In the genomic region with DNA sequence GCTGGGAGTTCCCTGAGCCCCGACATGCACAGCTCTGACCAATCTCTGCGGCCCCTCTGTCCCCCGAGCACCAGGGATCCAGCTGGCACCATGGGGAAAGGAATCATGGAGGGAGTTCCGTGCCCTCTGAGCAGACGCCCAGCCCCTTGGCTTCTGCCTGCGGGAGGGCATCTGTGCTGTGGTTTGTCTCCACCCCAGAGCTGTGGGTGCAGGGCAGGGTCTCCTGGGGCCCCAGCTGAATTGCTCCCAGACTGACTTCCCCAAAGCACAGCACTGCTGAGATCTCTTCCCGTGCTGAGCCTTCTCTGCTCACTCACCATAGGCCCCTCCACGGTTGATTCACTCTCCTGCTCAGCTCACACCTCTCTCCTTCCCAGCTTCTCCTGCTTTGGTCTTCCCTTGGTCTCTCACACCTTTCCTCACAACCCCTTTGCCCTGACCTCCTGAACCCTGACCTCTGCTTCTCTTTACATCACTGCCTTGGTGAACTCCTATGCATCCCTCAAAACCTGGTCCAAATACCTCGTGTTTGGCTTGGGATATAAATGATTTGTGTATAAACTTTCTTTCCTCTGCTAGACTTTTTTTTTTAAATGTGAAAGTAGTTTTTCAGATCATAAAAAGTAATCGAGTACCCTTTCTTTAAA, we compare ENCODE assay signal across 8 cellular contexts.
A peak's percentile ranks its signal among the peaks of the same experiment; 100 is the strongest.
DNase-seq lines count a peak whose midpoint lies in the region; ATAC-seq and TF ChIP-seq lines count a peak whose summit lies in the region.

No MANE protein-coding gene starts in this region.

- peak overlapping the region; percentile 90 for H3K27ac ChIP-seq in OCI-LY7 (ENCODE audit: low read depth, low read length, poor library complexity, severe bottlenecking)
- H3K27ac ChIP-seq in epithelial cell of prostate: peak overlapping the region; percentile 11
- peak overlapping the region; percentile 3 for H3K27ac ChIP-seq in smooth muscle cell (ENCODE audit: low read depth)

- H3K4me2 ChIP-seq in OCI-LY7 (ENCODE audit: low read length) (peak overlapping the region; percentile 84), smooth muscle cell (no peak overlapping the region)

- POLR2A ChIA-PET in OCI-LY7 (lab: Charles Lee): interaction anchor here (0.5 to 3.6 kb wide), 13 partner anchors 8 to 100 kb away, joined by 3 to 19 read pairs (median 4); no protein-coding TSS in a partner anchor

- CTCF ChIA-PET in OCI-LY7 (lab: Charles Lee; ENCODE audit: unreplicated experiment): interaction anchor here (0.6 to 1.9 kb wide), 5 partner anchors 15 to 46 kb away, joined by 3 to 7 read pairs (median 6); no protein-coding TSS in a partner anchor

- H3K9me3 ChIP-seq in OCI-LY7 (ENCODE audit: low read length) (no peaks in the 10 kb centered on the region), smooth muscle cell (replicated peaks; ENCODE audit: low read depth) (no peaks in the 10 kb centered on the region)

- intact Hi-C loops in OCI-LY7 (cut with micrococcal nuclease; ENCODE audit: unreplicated experiment): loop anchor here (1.0 to 10.0 kb wide), 4 partner anchors 35 to 261 kb away; partner anchors contain the start of gene SEC14L1

- H3K79me2 ChIP-seq in OCI-LY7 (ENCODE audit: insufficient read depth, low read depth, low read length): peaks cover 29% of the 10 kb centered on the region; the same call in 1 of the 2 replicates
- peaks cover 87% of the 10 kb centered on the region for H3K79me2 ChIP-seq in smooth muscle cell (ENCODE audit: low read depth)

- H3K36me3 ChIP-seq in OCI-LY7 (ENCODE audit: insufficient read depth, low read length) (peaks cover 14% of the 10 kb centered on the region), smooth muscle cell (ENCODE audit: low read depth) (no peaks in the 10 kb centered on the region)

- ATAC-seq in GM19455 (IDR thresholded peaks at IDR 0.05; ENCODE audit: unreplicated experiment) (no peak), GM21619 (IDR thresholded peaks at IDR 0.05; ENCODE audit: unreplicated experiment) (no peak)

- no peak overlapping the region for H2AFZ ChIP-seq in OCI-LY7 (ENCODE audit: low read length)
- no peak overlapping the region for H2AFZ ChIP-seq in smooth muscle cell (ENCODE audit: low read depth)

- H3K9ac ChIP-seq in smooth muscle cell (ENCODE audit: low read depth): no peak overlapping the region

- H3K9me2 ChIP-seq in OCI-LY7 (ENCODE audit: insufficient read depth, low read length): no peaks in the 10 kb centered on the region

- 88% methylated on average over 10 of the region's 10 CpGs for WGBS in smooth muscle cell (ENCODE audit: low lambda C conversion rate)

- H3F3A ChIP-seq in smooth muscle cell (ENCODE audit: low read depth): no peaks in the 10 kb centered on the region

- H4K20me1 ChIP-seq in OCI-LY7 (ENCODE audit: insufficient read depth, low read length) (no peaks in the 10 kb centered on the region), smooth muscle cell (ENCODE audit: low read depth) (peaks cover 100% of the 10 kb centered on the region)

- DNase-seq in OCI-LY7 (ENCODE audit: low spot score) (peak; percentile 89), epithelial cell of prostate (ENCODE audit: low read depth, low spot score) (no peak), smooth muscle cell (lab: John Stamatoyannopoulos, UW; ENCODE audit: unreplicated experiment) (no peak), GOT3 (lab: John Stamatoyannopoulos, UW) (no peak), iPS-NIHi7 (ENCODE audit: extremely low spot score) (no peak)

- TF ChIP-seq POLR2A in GM18526 (IDR thresholded peaks at IDR 0.05; ENCODE audit: extremely low read depth, insufficient read length): peak; percentile 31

- BruUV-seq in OCI-LY7 (replicated peaks; lab: Mats Ljungman, UMichigan): TSS peak; percentile 56

- TF ChIP-seq CTCF in OCI-LY7 (conservative IDR thresholded peaks at IDR 0.05; ENCODE audit: low read length): no peak
- TF ChIP-seq CTCF in smooth muscle cell (IDR thresholded peaks at IDR 0.05; ENCODE audit: borderline replicate concordance, insufficient read depth, poor library complexity, severe bottlenecking): no peak

- H3K4me1 ChIP-seq in OCI-LY7 (ENCODE audit: insufficient read depth, low read length, poor library complexity, severe bottlenecking): peaks cover 100% of the 10 kb centered on the region
- H3K4me1 ChIP-seq in smooth muscle cell (ENCODE audit: low read depth): no peaks in the 10 kb centered on the region

- H3K4me3 ChIP-seq in OCI-LY7 (ENCODE audit: low read depth, low read length, poor library complexity, severe bottlenecking) (peak overlapping the region; percentile 72), smooth muscle cell (no peak overlapping the region)

- no peaks in the 10 kb centered on the region for H3K27me3 ChIP-seq in smooth muscle cell (ENCODE audit: low read depth)

Comparison
In these comparisons a context has a peak if more than half of its experiments do, and no peak if none do; other contexts are left out.
1. H3K27ac ChIP-seq: peak in every context shown above with its lines; median percentile 90 in OCI-LY7; 11 in epithelial cell of prostate; 3 in smooth muscle cell.